8 cellular contexts compared by ENCODE assay signal in genomic region chr2:135985826-135986393, GRCh38. TPM values are rescaled to one million over a fixed set of nuclear protein-coding genes. Genes with fewer than 3 reads are reported as not detected.
DNase-seq lines count a peak whose midpoint lies in the region; ATAC-seq and TF ChIP-seq lines count a peak whose summit lies in the region.

No MANE protein-coding gene starts in this region.

- H3K79me2 ChIP-seq in HCT116 (ENCODE audit: insufficient read depth, low read length), result peaks cover 37% of the 10 kb centered on the region

- H4K20me1 ChIP-seq in HCT116 (ENCODE audit: insufficient read depth), result no peaks in the 10 kb centered on the region

- H3K27ac ChIP-seq in HCT116 (ENCODE audit: low read depth, low read length) (peak overlapping the region; percentile 95), skeletal muscle tissue (ENCODE audit: low read depth, low read length) (peak overlapping the region; percentile 98)

- RAD21 ChIA-PET in HCT116 (lab: Charles Lee; ENCODE audit: low non-redundant PET in 1 of 2, low total read pairs in 2 of 2, uncharacterized antibody in 2 of 2, unreplicated experiment in 2 of 2), result no interaction called here

- H3K27me3 ChIP-seq in HCT116 (ENCODE audit: insufficient read depth, low read length) (no peaks in the 10 kb centered on the region), skeletal muscle tissue (ENCODE audit: control insufficient read depth in 3 of 3, insufficient read depth in 3 of 3, low read length in 3 of 3) (no peaks in the 10 kb centered on the region)

- H3K27me3 Mint-ChIP-seq in activated T-cell treated with anti-CD3 and anti-CD28 coated beads, Interleukin-2, amount 50 U/mL, for 4 hours (ENCODE audit: low read depth), result no peaks in the 10 kb centered on the region
- no peaks in the 10 kb centered on the region for H3K27me3 Mint-ChIP-seq in glutamatergic neuron (ENCODE audit: unreplicated experiment)

- peaks cover 11% of the 10 kb centered on the region for H3K36me3 Mint-ChIP-seq in activated T-cell treated with anti-CD3 and anti-CD28 coated beads, Interleukin-2, amount 50 U/mL, for 4 hours (ENCODE audit: insufficient read depth)
- H3K36me3 Mint-ChIP-seq in glutamatergic neuron (ENCODE audit: unreplicated experiment), result no peaks in the 10 kb centered on the region

- intact Hi-C loops in HCT116 (cut with micrococcal nuclease), result loop anchor here (1.0 kb wide), 1 partner anchor 37 kb away; no protein-coding TSS in a partner anchor

- H3K4me1 Mint-ChIP-seq in activated T-cell treated with anti-CD3 and anti-CD28 coated beads, Interleukin-2, amount 50 U/mL, for 4 hours (ENCODE audit: low read depth), result peaks cover 39% of the 10 kb centered on the region
- peaks cover 15% of the 10 kb centered on the region for H3K4me1 Mint-ChIP-seq in glutamatergic neuron (ENCODE audit: low read depth, unreplicated experiment)

- no peak; the same call in 1 of the 2 replicates for ATAC-seq in HCT116
- ATAC-seq in activated T-cell treated with anti-CD3 and anti-CD28 coated beads, Interleukin-2, amount 50 U/mL, for 4 hours, result peak; percentile 74 to 76

- TF ChIP-seq RAD21 in HCT116 (IDR thresholded peaks at IDR 0.05; ENCODE audit: low read depth), result no peak

- H3K27ac Mint-ChIP-seq in glutamatergic neuron (ENCODE audit: unreplicated experiment), result peak overlapping the region; percentile 79

- H3K4me2 ChIP-seq in HCT116 (ENCODE audit: low read length), result peak overlapping the region; percentile 81

- H3K9me3 Mint-ChIP-seq in activated T-cell treated with anti-CD3 and anti-CD28 coated beads, Interleukin-2, amount 50 U/mL, for 4 hours, result no peaks in the 10 kb centered on the region
- H3K9me3 Mint-ChIP-seq in glutamatergic neuron (ENCODE audit: unreplicated experiment), result peaks cover 5% of the 10 kb centered on the region

- no peaks in the 10 kb centered on the region for H3K9me2 ChIP-seq in HCT116 (ENCODE audit: insufficient read depth)

- H3K4me3 ChIP-seq in HCT116 (replicated peaks in 1 of 2; ENCODE audit: low read depth in 1 of 2, low read length in 2 of 2) (peak overlapping the region; percentile 66 to 76), skeletal muscle tissue (ENCODE audit: low read length in 3 of 3) (peak overlapping the region; percentile 94)

- TF ChIP-seq CTCF in HCT116 (IDR thresholded peaks at IDR 0.05 in 2 of 3, conservative IDR thresholded peaks at IDR 0.05 in 1 of 3; ENCODE audit: borderline replicate concordance in 1 of 3, insufficient read depth in 1 of 3, low read depth in 2 of 3, low read length in 2 of 3), result no peak
- no peak for TF ChIP-seq CTCF in glutamatergic neuron (IDR thresholded peaks at IDR 0.05; ENCODE audit: partially characterized antibody, unreplicated experiment)

- no peak for TF ChIP-seq POLR2A in HCT116 (IDR thresholded peaks at IDR 0.05; ENCODE audit: borderline replicate concordance, extremely low read depth, insufficient read depth, insufficient read length)

- CTCF ChIA-PET in HCT116 (lab: Charles Lee), result no interaction called here

- H3K9me3 ChIP-seq in HCT116 (ENCODE audit: control insufficient read depth in 1 of 2, insufficient read depth in 1 of 2, low read depth in 1 of 2, low read length in 2 of 2) (no peaks in the 10 kb centered on the region), skeletal muscle tissue (ENCODE audit: control insufficient read depth in 3 of 3, low read length in 3 of 3) (no peaks in the 10 kb centered on the region)

- H3K36me3 ChIP-seq in HCT116 (ENCODE audit: control insufficient read depth in 1 of 2, insufficient read depth in 2 of 2, low read length in 2 of 2) (peaks cover 9 to 15% of the 10 kb centered on the region in 2 experiments), skeletal muscle tissue (ENCODE audit: control insufficient read depth in 3 of 3, insufficient read depth in 3 of 3, low read length in 3 of 3) (peaks cover 3 to 8% (median 3%) of the 10 kb centered on the region in 3 donors)

- H3K4me1 ChIP-seq in HCT116 (ENCODE audit: control insufficient read depth in 1 of 2, insufficient read depth in 2 of 2, low read length in 2 of 2) (peaks cover 0 to 14% of the 10 kb centered on the region in 2 experiments; a peak in 3 of 4 replicates), skeletal muscle tissue (ENCODE audit: control insufficient read depth in 3 of 3, insufficient read depth in 3 of 3, low read length in 3 of 3) (peaks cover 6 to 14% (median 11%) of the 10 kb centered on the region in 3 donors)

- H2AFZ ChIP-seq in HCT116 (ENCODE audit: low read depth, low read length, poor library complexity, severe bottlenecking), result peak overlapping the region; percentile 4

- POLR2A ChIA-PET in HCT116 (lab: Charles Lee), result interaction anchor here (0.7 kb wide), 1 partner anchor 8 kb away, joined by 3 read pairs; no protein-coding TSS in a partner anchor

- BruUV-seq in HCT116 (replicated peaks; lab: Mats Ljungman, UMichigan), result no TSS peak

- DNase-seq in GF-D8 (lab: John Stamatoyannopoulos, UW) (peak; percentile 76), HCT116 (ENCODE audit: low read depth, low spot score) (no peak), NCI-H1436 (lab: John Stamatoyannopoulos, UW) (peak; percentile 81), glutamatergic neuron (no peak), DMS153 treated with DMSO at 0.1 percent for 48 hours (lab: John Stamatoyannopoulos, UW; ENCODE audit: unreplicated experiment) (no peak), OCI-M1 (lab: John Stamatoyannopoulos, UW) (no peak)
- DNase-seq in activated T-cell treated with anti-CD3 and anti-CD28 coated beads, Interleukin-2, amount 50 U/mL, for 4 hours, result peak; percentile 70

- H3K9ac ChIP-seq in HCT116 (ENCODE audit: low read length) (peak overlapping the region; percentile 97; the same call in 1 of the 2 replicates), skeletal muscle tissue (ENCODE audit: low read depth in 1 of 3, low read length in 3 of 3) (peak overlapping the region; percentile 92 to 99 (median 95))

- H3K4me3 Mint-ChIP-seq in activated T-cell treated with anti-CD3 and anti-CD28 coated beads, Interleukin-2, amount 50 U/mL, for 4 hours, result peak overlapping the region; percentile 95
- peak overlapping the region; percentile 87 for H3K4me3 Mint-ChIP-seq in glutamatergic neuron (ENCODE audit: unreplicated experiment)

TF ChIP-seq in HCT116, 20 proteins besides CTCF, POLR2A, EP300 and RAD21:
- no peak for TF ChIP-seq ELF1 (IDR thresholded peaks at IDR 0.05; ENCODE audit: borderline replicate concordance, low read depth)
- TF ChIP-seq REST (IDR thresholded peaks at IDR 0.05; ENCODE audit: low read depth), result no peak
- TF ChIP-seq CBX3 (IDR thresholded peaks at IDR 0.05; ENCODE audit: low read depth), result peak; percentile 37; the same call in 1 of the 2 replicates
- TF ChIP-seq EZH2 (IDR thresholded peaks at IDR 0.05), result no peak
- no peak for TF ChIP-seq SRF (IDR thresholded peaks at IDR 0.05; ENCODE audit: low read depth)
- no peak for TF ChIP-seq JUND (IDR thresholded peaks at IDR 0.05)
- TF ChIP-seq ZBTB33 (IDR thresholded peaks at IDR 0.05; ENCODE audit: extremely low read depth, insufficient replicate concordance, low read length), result no peak
- no peak for TF ChIP-seq SIN3A (IDR thresholded peaks at IDR 0.05; ENCODE audit: low read depth)
- TF ChIP-seq EGR1 (IDR thresholded peaks at IDR 0.05; ENCODE audit: low read depth), result peak; percentile 6; the same call in 1 of the 2 replicates

RNA-seq across cellular contexts. Expression of gene DARS1, which starts 0.5 kb away (rescaled TPM):
- total RNA-seq in HCT116 (2021; ENCODE audit: unreplicated experiment) (94.8 TPM), glutamatergic neuron (ENCODE audit: unreplicated experiment) (41.0 TPM), skeletal muscle tissue (85.6 TPM)
- polyA plus RNA-seq in HCT116 (2012), result 138 and 140 TPM in 2 replicates
- 100 to 1,000 TPM in 2 of 3 donors, 10 to 100 TPM in 1; 97.8 to 107 (median 103) TPM for total RNA-seq in activated T-cell treated with anti-CD3 and anti-CD28 coated beads, Interleukin-2, amount 50 U/mL, for 4 hours

Comparison
In these comparisons a context has a peak if more than half of its experiments do, and no peak if none do; other contexts are left out.
1. DNase-seq: peak in GF-D8 (single experiment), NCI-H1436 (single experiment) and activated T-cell treated with anti-CD3 and anti-CD28 coated beads, Interleukin-2, amount 50 U/mL, for 4 hours (single experiment); none in HCT116 (single experiment), glutamatergic neuron (single experiment), DMS153 treated with DMSO at 0.1 percent for 48 hours (single experiment) and OCI-M1 (single experiment).